In genomic region chrX:150968862-150969720, GRCh38 we compare ENCODE assay signal across 25 cellular contexts. TPM values are rescaled to one million over a fixed set of nuclear protein-coding genes. Genes with fewer than 3 reads are reported as not detected.
DNase-seq lines count a peak whose midpoint lies in the region; ATAC-seq and TF ChIP-seq lines count a peak whose summit lies in the region.
"Had no signal": no experiment of that assay in that cellular context is flagged by ENCODE, and none has a peak within 500 bp of the region (broad histone marks: within the 10 kb centered on the region; RNA-seq: fewer than 3 reads in every experiment).

No MANE protein-coding gene starts in this region.

- no peak overlapping the region for H3K4me3 ChIP-seq in endodermal cell (ENCODE audit: low read length)
- no peak overlapping the region for H3K4me3 ChIP-seq in mucosa of descending colon
- no peak overlapping the region for H3K4me3 ChIP-seq in right cardiac atrium (ENCODE audit: low read length)
- no peak overlapping the region for H3K4me3 ChIP-seq in upper lobe of left lung
- no peak overlapping the region for H3K4me3 ChIP-seq in lower leg skin (ENCODE audit: low read depth, poor library complexity, severe bottlenecking)
- H3K4me3 ChIP-seq: BLaER1 treated with 17β-estradiol and CSF1 and Interleukin-3, amounts not matched to agents 10 nM and 100 nM; GM12878 had no signal

- no peaks in the 10 kb centered on the region for H3K4me1 ChIP-seq in endodermal cell (ENCODE audit: control insufficient read depth, insufficient read depth, low read length)
- no peaks in the 10 kb centered on the region for H3K4me1 ChIP-seq in mucosa of descending colon (ENCODE audit: low read depth)
- no peaks in the 10 kb centered on the region for H3K4me1 ChIP-seq in right cardiac atrium (ENCODE audit: control insufficient read depth, insufficient read depth, low read length)
- no peaks in the 10 kb centered on the region for H3K4me1 ChIP-seq in upper lobe of left lung
- H3K4me1 ChIP-seq: BLaER1 treated with 17β-estradiol and CSF1 and Interleukin-3, amounts not matched to agents 10 nM and 100 nM had no signal

- no peak for ATAC-seq in natural killer cell treated with Interleukin-12 subunit alpha and Interleukin-12 subunit beta and Interleukin-15 and Interleukin-18, amount 100 ng/mL, for 72 hours
- ATAC-seq in natural killer cell (no peak), mucosa of descending colon (peak; percentile 69), right cardiac atrium (no peak), upper lobe of left lung (ENCODE audit: low FRiP score in 2 of 2) (no peak)
- ATAC-seq in stimulated activated memory B cell treated with anti-CD40 and anti-IgM and Interleukin-4, amounts not matched to agents 10 μg/mL and 1 μg/mL and 100 μg/mL, for 72 hours, result no peak
- ATAC-seq: GM12878, HCT116 had no signal

- no peak overlapping the region for H3K4me3 Mint-ChIP-seq in natural killer cell treated with Interleukin-12 subunit alpha and Interleukin-12 subunit beta and Interleukin-15 and Interleukin-18, amount 100 ng/mL, for 72 hours
- H3K4me3 Mint-ChIP-seq in natural killer cell (no peak overlapping the region), endodermal cell (no peak overlapping the region)
- no peak overlapping the region for H3K4me3 Mint-ChIP-seq in stimulated activated memory B cell treated with anti-CD40 and anti-IgM and Interleukin-4, amounts not matched to agents 10 μg/mL and 1 μg/mL and 100 μg/mL, for 72 hours
- H3K4me3 Mint-ChIP-seq: CD4-positive, alpha-beta memory T cell had no signal

- H3K27me3 ChIP-seq in endodermal cell (ENCODE audit: control insufficient read depth, insufficient read depth, low read length, poor library complexity, severe bottlenecking), result no peaks in the 10 kb centered on the region
- no peaks in the 10 kb centered on the region for H3K27me3 ChIP-seq in right cardiac atrium (ENCODE audit: control insufficient read depth, insufficient read depth)
- no peaks in the 10 kb centered on the region for H3K27me3 ChIP-seq in upper lobe of left lung
- H3K27me3 ChIP-seq: BLaER1 treated with 17β-estradiol and CSF1 and Interleukin-3, amounts not matched to agents 10 nM and 100 nM had no signal

- peak; percentile 12 for DNase-seq in natural killer cell treated with Interleukin-12 subunit alpha and Interleukin-12 subunit beta and Interleukin-15 and Interleukin-18, amount 100 ng/mL, for 72 hours (ENCODE audit: low spot score)
- no peak for DNase-seq in natural killer cell
- DNase-seq in endodermal cell, result peak; percentile 81
- DNase-seq in mucosa of descending colon, result peak in 2 of 3 donors; percentile 20 to 51
- DNase-seq in right cardiac atrium, result no peak
- DNase-seq in upper lobe of left lung, result no peak
- DNase-seq in lower leg skin (ENCODE audit: low spot score in 2 of 2), result no peak
- DNase-seq: ACHN; Caco-2; CD4-positive, alpha-beta memory T cell; DMS 273 treated with DMSO at 0.1 percent for 48 hours; DMS79 treated with DMSO at 0.1 percent for 48 hours; Kasumi-1; NCI-H1694; NCI-H2081; NCI-H2171; NCI-H345; NCI-H524 treated with DMSO at 0.1 percent for 48 hours; NCI-H82; Right ventricle myocardium superior had no signal

- intact Hi-C loops in natural killer cell (cut with micrococcal nuclease) (no loop called here), mucosa of descending colon (cut with DNase I, micrococcal nuclease) (no loop called here), right cardiac atrium (cut with DNase I) (no loop called here), lower leg skin (cut with DNase I; ENCODE audit: low total_unique reads) (no loop called here)

- no peak for TF ChIP-seq EP300 in upper lobe of left lung (IDR thresholded peaks at IDR 0.05)

- H3K36me3 Mint-ChIP-seq in natural killer cell treated with Interleukin-12 subunit alpha and Interleukin-12 subunit beta and Interleukin-15 and Interleukin-18, amount 100 ng/mL, for 72 hours, result no peaks in the 10 kb centered on the region
- H3K36me3 Mint-ChIP-seq in natural killer cell (no peaks in the 10 kb centered on the region), endodermal cell (ENCODE audit: low read depth) (no peaks in the 10 kb centered on the region)
- no peaks in the 10 kb centered on the region for H3K36me3 Mint-ChIP-seq in stimulated activated memory B cell treated with anti-CD40 and anti-IgM and Interleukin-4, amounts not matched to agents 10 μg/mL and 1 μg/mL and 100 μg/mL, for 72 hours
- H3K36me3 Mint-ChIP-seq: CD4-positive, alpha-beta memory T cell had no signal

- peaks cover 7 to 17% of the 10 kb centered on the region in 2 donors for H3K27me3 Mint-ChIP-seq in natural killer cell treated with Interleukin-12 subunit alpha and Interleukin-12 subunit beta and Interleukin-15 and Interleukin-18, amount 100 ng/mL, for 72 hours
- H3K27me3 Mint-ChIP-seq in natural killer cell (ENCODE audit: low read depth in 2 of 2) (peaks cover 0 to 11% of the 10 kb centered on the region in 2 donors), endodermal cell (ENCODE audit: insufficient read depth) (no peaks in the 10 kb centered on the region)
- H3K27me3 Mint-ChIP-seq in stimulated activated memory B cell treated with anti-CD40 and anti-IgM and Interleukin-4, amounts not matched to agents 10 μg/mL and 1 μg/mL and 100 μg/mL, for 72 hours, result peaks cover 17% of the 10 kb centered on the region

- no peaks in the 10 kb centered on the region for H3K9me3 Mint-ChIP-seq in natural killer cell treated with Interleukin-12 subunit alpha and Interleukin-12 subunit beta and Interleukin-15 and Interleukin-18, amount 100 ng/mL, for 72 hours
- no peaks in the 10 kb centered on the region for H3K9me3 Mint-ChIP-seq in natural killer cell
- peaks cover 4% of the 10 kb centered on the region for H3K9me3 Mint-ChIP-seq in endodermal cell
- no peaks in the 10 kb centered on the region for H3K9me3 Mint-ChIP-seq in stimulated activated memory B cell treated with anti-CD40 and anti-IgM and Interleukin-4, amounts not matched to agents 10 μg/mL and 1 μg/mL and 100 μg/mL, for 72 hours

- H3K27ac Mint-ChIP-seq in natural killer cell treated with Interleukin-12 subunit alpha and Interleukin-12 subunit beta and Interleukin-15 and Interleukin-18, amount 100 ng/mL, for 72 hours, result no peak overlapping the region
- H3K27ac Mint-ChIP-seq in natural killer cell, result no peak overlapping the region
- H3K27ac Mint-ChIP-seq in endodermal cell, result peak overlapping the region; percentile 11
- H3K27ac Mint-ChIP-seq in stimulated activated memory B cell treated with anti-CD40 and anti-IgM and Interleukin-4, amounts not matched to agents 10 μg/mL and 1 μg/mL and 100 μg/mL, for 72 hours, result no peak overlapping the region
- H3K27ac Mint-ChIP-seq: CD4-positive, alpha-beta memory T cell had no signal

- H3K9me3 ChIP-seq in endodermal cell (ENCODE audit: control insufficient read depth, low read length) (no peaks in the 10 kb centered on the region), mucosa of descending colon (no peaks in the 10 kb centered on the region), right cardiac atrium (ENCODE audit: control insufficient read depth, low read length) (no peaks in the 10 kb centered on the region), upper lobe of left lung (no peaks in the 10 kb centered on the region)
- H3K9me3 ChIP-seq: BLaER1 treated with 17β-estradiol and CSF1 and Interleukin-3, amounts not matched to agents 10 nM and 100 nM; Caco-2 had no signal

- H3K36me3 ChIP-seq in endodermal cell (ENCODE audit: control insufficient read depth, insufficient read depth, low read length) (no peaks in the 10 kb centered on the region), mucosa of descending colon (ENCODE audit: low read depth) (no peaks in the 10 kb centered on the region), upper lobe of left lung (no peaks in the 10 kb centered on the region)
- H3K36me3 ChIP-seq: BLaER1 treated with 17β-estradiol and CSF1 and Interleukin-3, amounts not matched to agents 10 nM and 100 nM had no signal

- H3K4me1 Mint-ChIP-seq in natural killer cell treated with Interleukin-12 subunit alpha and Interleukin-12 subunit beta and Interleukin-15 and Interleukin-18, amount 100 ng/mL, for 72 hours (ENCODE audit: low read depth in 2 of 2), result no peaks in the 10 kb centered on the region
- H3K4me1 Mint-ChIP-seq in natural killer cell (no peaks in the 10 kb centered on the region), endodermal cell (peaks cover 25% of the 10 kb centered on the region)
- no peaks in the 10 kb centered on the region for H3K4me1 Mint-ChIP-seq in stimulated activated memory B cell treated with anti-CD40 and anti-IgM and Interleukin-4, amounts not matched to agents 10 μg/mL and 1 μg/mL and 100 μg/mL, for 72 hours
- H3K4me1 Mint-ChIP-seq: CD4-positive, alpha-beta memory T cell had no signal

- 66 to 73% methylated on average over 6 to 17 of the region's 17 CpGs for WGBS in endodermal cell (ENCODE audit: insufficient coverage in 1 of 2, insufficient read length in 1 of 2), 2 experiments
- WGBS in right cardiac atrium, result 81% methylated on average over 17 of the region's 17 CpGs
- 83 to 89% methylated on average over 13 to 17 of the region's 17 CpGs for WGBS in upper lobe of left lung, 2 donors
- 76 to 79% methylated on average over 17 of the region's 17 CpGs for WGBS in lower leg skin, 2 donors

- no peak for TF ChIP-seq POLR2A in upper lobe of left lung (IDR thresholded peaks at IDR 0.05)
- no peak for TF ChIP-seq POLR2A in lower leg skin (IDR thresholded peaks at IDR 0.05)

- H3K27ac ChIP-seq in endodermal cell (ENCODE audit: low read depth, low read length), result no peak overlapping the region
- no peak overlapping the region for H3K27ac ChIP-seq in right cardiac atrium (ENCODE audit: low read length)
- H3K27ac ChIP-seq in upper lobe of left lung, result no peak overlapping the region
- H3K27ac ChIP-seq: 22Rv1; BLaER1 treated with 17β-estradiol and CSF1 and Interleukin-3, amounts not matched to agents 10 nM and 100 nM had no signal

- H3K9ac ChIP-seq in endodermal cell (ENCODE audit: extremely low read depth, low read length, poor library complexity, severe bottlenecking), result no peak overlapping the region
- H3K9ac ChIP-seq: BLaER1 treated with 17β-estradiol and CSF1 and Interleukin-3, amounts not matched to agents 10 nM and 100 nM had no signal

- no peak for TF ChIP-seq CTCF in natural killer cell (IDR thresholded peaks at IDR 0.05)
- no peak for TF ChIP-seq CTCF in endodermal cell (conservative IDR thresholded peaks at IDR 0.05)
- no peak for TF ChIP-seq CTCF in mucosa of descending colon (IDR thresholded peaks at IDR 0.05)
- TF ChIP-seq CTCF in upper lobe of left lung (IDR thresholded peaks at IDR 0.05), result no peak
- TF ChIP-seq CTCF in lower leg skin (IDR thresholded peaks at IDR 0.05), result no peak

RNA-seq across cellular contexts. Expression of gene HMGB3, which starts 14.0 kb away (rescaled TPM):
- total RNA-seq in natural killer cell treated with Interleukin-12 subunit alpha and Interleukin-12 subunit beta and Interleukin-15 and Interleukin-18, amount 100 ng/mL, for 72 hours, result 10 to 100 TPM; 28.7 to 30.0 TPM
- total RNA-seq in natural killer cell (1 to 10 TPM; 1.6 to 3.4 (median 3.0) TPM), endodermal cell (100 to 1,000 TPM; 220 to 413 TPM), mucosa of descending colon (10 to 100 TPM in 2 of 3 donors, 1 to 10 TPM in 1; 9.8 to 51.2 (median 29.1) TPM), right cardiac atrium (1 to 10 TPM; 2.3 to 5.7 (median 4.0) TPM), upper lobe of left lung (10 to 100 TPM in 5 of 6 donors, 1 to 10 TPM in 1; 8.1 to 21.5 (median 18.5) TPM), lower leg skin (10 to 100 TPM in 3 of 4 donors, 1 to 10 TPM in 1; 6.3 to 23.3 (median 13.9) TPM)
- 220 TPM for polyA plus RNA-seq in endodermal cell (2013, experiment 1 of 2)
- polyA plus RNA-seq in endodermal cell (2013, experiment 2 of 2), result 196 TPM
- 3.9 TPM for polyA plus RNA-seq in right cardiac atrium

Comparison
In these comparisons a context has a peak if more than half of its experiments do, and no peak if none do; other contexts are left out.
1. DNase-seq: peak in natural killer cell treated with Interleukin-12 subunit alpha and Interleukin-12 subunit beta and Interleukin-15 and Interleukin-18, amount 100 ng/mL, for 72 hours (single experiment), endodermal cell (single experiment) and mucosa of descending colon (2 of 3); none in natural killer cell (single experiment), right cardiac atrium (0 of 3), upper lobe of left lung (0 of 2) and lower leg skin (0 of 2).
2. RNA of gene HMGB3, which starts 14.0 kb away (total RNA-seq): 220 to 413 TPM in endodermal cell; 28.7 to 30.0 TPM in natural killer cell treated with Interleukin-12 subunit alpha and Interleukin-12 subunit beta and Interleukin-15 and Interleukin-18, amount 100 ng/mL, for 72 hours, 9.8 to 51.2 TPM in mucosa of descending colon, 8.1 to 21.5 TPM in upper lobe of left lung, 6.3 to 23.3 TPM in lower leg skin, 2.3 to 5.7 TPM in right cardiac atrium and 1.6 to 3.4 TPM in natural killer cell; every median in the first group is over 4 times any median in the second.